20 cellular contexts compared by ENCODE assay signal in the genomic region with DNA sequence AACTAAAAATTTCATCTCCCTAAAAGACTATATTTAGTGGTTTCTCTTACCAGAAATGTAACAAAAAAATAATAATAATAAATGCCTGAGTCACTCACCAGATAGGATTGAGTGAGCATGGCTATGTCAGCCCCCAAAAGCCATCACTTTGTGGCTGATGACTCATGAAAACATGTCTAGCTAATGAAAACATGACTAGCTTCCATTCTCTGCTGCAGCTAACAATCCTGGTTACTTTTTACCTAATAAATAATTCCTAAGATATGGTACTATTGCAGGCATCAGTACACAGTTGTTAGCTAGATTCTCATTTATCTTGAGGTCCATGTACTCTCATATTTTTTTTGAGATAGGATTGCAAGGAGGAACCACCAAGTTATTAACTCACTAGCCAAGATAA.
A peak's percentile ranks its signal among the peaks of the same experiment; 100 is the strongest.
DNase-seq lines count a peak whose midpoint lies in the region; ATAC-seq, FAIRE-seq and TF ChIP-seq lines count a peak whose summit lies in the region.
"Had no signal": no experiment of that assay in that cellular context is flagged by ENCODE, and none has a peak within 500 bp of the region (broad histone marks: within the 10 kb centered on the region; RNA-seq: fewer than 3 reads in every experiment).

No MANE protein-coding gene starts in this region.

- no peaks in the 10 kb centered on the region for H3K27me3 Mint-ChIP-seq in astrocyte (ENCODE audit: low read depth, unreplicated experiment)
- H3K27me3 Mint-ChIP-seq: activated naive CD4-positive, alpha-beta T cell treated with anti-CD3 and anti-CD28 coated beads, Interleukin-2, amount 50 U/mL, for 24 hours had no signal

- intact Hi-C loops in right lobe of liver (cut with DNase I): no loop called here

- H3K27ac Mint-ChIP-seq in astrocyte (ENCODE audit: unreplicated experiment): peak overlapping the region; percentile 85
- H3K27ac Mint-ChIP-seq: activated CD4-positive, alpha-beta memory T cell treated with anti-CD3 and anti-CD28 coated beads for 36 hours; activated naive CD4-positive, alpha-beta T cell treated with anti-CD3 and anti-CD28 coated beads, Interleukin-2, amount 50 U/mL, for 24 hours had no signal

- peaks cover 25% of the 10 kb centered on the region for H3K4me1 Mint-ChIP-seq in astrocyte (ENCODE audit: low read depth, unreplicated experiment)
- H3K4me1 Mint-ChIP-seq: activated naive CD4-positive, alpha-beta T cell treated with anti-CD3 and anti-CD28 coated beads, Interleukin-2, amount 50 U/mL, for 24 hours; naive thymus-derived CD8-positive, alpha-beta T cell had no signal

- H3K4me1 ChIP-seq in astrocyte (ENCODE audit: insufficient read depth, low read length): peaks cover 5% of the 10 kb centered on the region
- no peaks in the 10 kb centered on the region for H3K4me1 ChIP-seq in foreskin keratinocyte
- no peaks in the 10 kb centered on the region for H3K4me1 ChIP-seq in right lobe of liver
- H3K4me1 ChIP-seq: Caco-2, pancreas, Peyer's patch had no signal

- H3K36me3 ChIP-seq in MG63: no peaks in the 10 kb centered on the region
- H3K36me3 ChIP-seq in astrocyte (ENCODE audit: insufficient read depth, low read length): no peaks in the 10 kb centered on the region
- no peaks in the 10 kb centered on the region for H3K36me3 ChIP-seq in right lobe of liver
- H3K36me3 ChIP-seq: pancreas, Peyer's patch had no signal

- ATAC-seq in foreskin keratinocyte: peak; percentile 93
- no peak for ATAC-seq in right lobe of liver
- ATAC-seq: naive thymus-derived CD8-positive, alpha-beta T cell; pancreas had no signal

- H3K9me3 ChIP-seq in MG63: no peaks in the 10 kb centered on the region
- no peaks in the 10 kb centered on the region for H3K9me3 ChIP-seq in astrocyte (ENCODE audit: insufficient read depth, low read depth, low read length)
- no peaks in the 10 kb centered on the region for H3K9me3 ChIP-seq in right lobe of liver
- H3K9me3 ChIP-seq: Caco-2, pancreas, Peyer's patch had no signal

- no peaks in the 10 kb centered on the region for H3K79me2 ChIP-seq in astrocyte (ENCODE audit: insufficient read depth, low read length)

- H3K4me3 Mint-ChIP-seq in astrocyte (ENCODE audit: unreplicated experiment): no peak overlapping the region
- H3K4me3 Mint-ChIP-seq: activated CD4-positive, alpha-beta memory T cell treated with anti-CD3 and anti-CD28 coated beads for 36 hours; activated naive CD4-positive, alpha-beta T cell treated with anti-CD3 and anti-CD28 coated beads, Interleukin-2, amount 50 U/mL, for 24 hours; naive thymus-derived CD8-positive, alpha-beta T cell had no signal

- no peaks in the 10 kb centered on the region for H4K20me1 ChIP-seq in astrocyte (ENCODE audit: insufficient read depth, low read length)

- peak overlapping the region; percentile 14 for H2AFZ ChIP-seq in astrocyte (ENCODE audit: low read depth, low read length)

- H3K27me3 ChIP-seq in MG63 (no peaks in the 10 kb centered on the region), astrocyte (ENCODE audit: insufficient read depth, low read length) (no peaks in the 10 kb centered on the region), foreskin keratinocyte (no peaks in the 10 kb centered on the region), right lobe of liver (no peaks in the 10 kb centered on the region)
- H3K27me3 ChIP-seq: pancreas, Peyer's patch had no signal

- no peak overlapping the region for H3K27ac ChIP-seq in astrocyte (ENCODE audit: low read depth, low read length)
- no peak overlapping the region for H3K27ac ChIP-seq in foreskin keratinocyte
- no peak overlapping the region for H3K27ac ChIP-seq in right lobe of liver
- H3K27ac ChIP-seq: epithelial cell of prostate, pancreas, Peyer's patch had no signal

- H3K36me3 Mint-ChIP-seq in astrocyte (ENCODE audit: low read depth, unreplicated experiment): no peaks in the 10 kb centered on the region
- H3K36me3 Mint-ChIP-seq: activated CD4-positive, alpha-beta memory T cell treated with anti-CD3 and anti-CD28 coated beads for 36 hours; activated naive CD4-positive, alpha-beta T cell treated with anti-CD3 and anti-CD28 coated beads, Interleukin-2, amount 50 U/mL, for 24 hours; naive thymus-derived CD8-positive, alpha-beta T cell had no signal

- no peaks in the 10 kb centered on the region for H3K9me3 Mint-ChIP-seq in astrocyte (ENCODE audit: unreplicated experiment)
- H3K9me3 Mint-ChIP-seq: activated CD4-positive, alpha-beta memory T cell treated with anti-CD3 and anti-CD28 coated beads for 36 hours; activated naive CD4-positive, alpha-beta T cell treated with anti-CD3 and anti-CD28 coated beads, Interleukin-2, amount 50 U/mL, for 24 hours had no signal

- no peak for TF ChIP-seq CTCF in astrocyte (IDR thresholded peaks at IDR 0.05; ENCODE audit: insufficient read depth, low read depth, low read length)
- no peak for TF ChIP-seq CTCF in foreskin keratinocyte (conservative IDR thresholded peaks at IDR 0.05)
- no peak for TF ChIP-seq CTCF in right lobe of liver (IDR thresholded peaks at IDR 0.05)

- no peak for FAIRE-seq in astrocyte (lab: Jason Lieb, UNC)
- FAIRE-seq in urothelium cell line (lab: Jason Lieb, UNC): no peak
- FAIRE-seq: pancreas had no signal

- no peak overlapping the region for H3K9ac ChIP-seq in astrocyte (ENCODE audit: low read length)

- no peak overlapping the region for H3K4me3 ChIP-seq in MG63
- H3K4me3 ChIP-seq in astrocyte (ENCODE audit: insufficient read depth, low read depth, low read length): no peak overlapping the region
- no peak overlapping the region for H3K4me3 ChIP-seq in right lobe of liver
- H3K4me3 ChIP-seq: pancreas, Peyer's patch had no signal

- peak; percentile 8 for DNase-seq in MG63
- DNase-seq in astrocyte (ENCODE audit: low read depth): peak; percentile 74
- DNase-seq in foreskin keratinocyte: peak; percentile 50 to 71
- DNase-seq in urothelium cell line (ENCODE audit: low spot score): peak; percentile 57
- no peak for DNase-seq in hepatic stellate cell (ENCODE audit: low spot score)
- DNase-seq in right lobe of liver: no peak
- no peak for DNase-seq in NAMALWA (ENCODE audit: low spot score)
- DNase-seq: activated CD4-positive, alpha-beta memory T cell treated with anti-CD3 and anti-CD28 coated beads for 36 hours; Caco-2; H7; head of caudate nucleus; naive thymus-derived CD8-positive, alpha-beta T cell; NCI-H1417; NCI-H2171; NCI-H774; pancreas; Peyer's patch; stimulated activated CD4-positive, alpha-beta T cell treated with anti-CD3 and anti-CD28 coated beads, Interleukin-2, amount 100 ng/mL, for 48 hours had no signal

- TF ChIP-seq POLR2A in right lobe of liver (IDR thresholded peaks at IDR 0.05): no peak

- peak overlapping the region; percentile 25 for H3K4me2 ChIP-seq in astrocyte (ENCODE audit: low read length)

Comparison
In these comparisons a context has a peak if more than half of its experiments do, and no peak if none do; other contexts are left out.
1. DNase-seq: peak in MG63 (single experiment), astrocyte (single experiment), foreskin keratinocyte (2 of 2) and urothelium cell line (single experiment); none in hepatic stellate cell (single experiment), right lobe of liver (0 of 3) and NAMALWA (single experiment).